1 cellular context compared by ENCODE assay signal in genomic region chr7:159123793-159124192, GRCh38. TPM values are rescaled to one million over a fixed set of nuclear protein-coding genes. Genes with fewer than 3 reads are reported as not detected.
"Had no signal": no experiment of that assay in that cellular context is flagged by ENCODE, and none has a peak within 500 bp of the region (broad histone marks: within the 10 kb centered on the region; RNA-seq: fewer than 3 reads in every experiment).

No MANE protein-coding gene starts in this region.

RNA-seq across cellular contexts. Expression of gene VIPR2, which starts 20.9 kb away (rescaled TPM):
- polyA plus RNA-seq: GM12878 had no signal
